8 cellular contexts compared by ENCODE assay signal in genomic region chr5:108727639-108728565, GRCh38. TPM values are rescaled to one million over a fixed set of nuclear protein-coding genes. Genes with fewer than 3 reads are reported as not detected.
DNase-seq lines count a peak whose midpoint lies in the region; ATAC-seq, FAIRE-seq and TF ChIP-seq lines count a peak whose summit lies in the region.

No MANE protein-coding gene starts in this region.

- no peaks in the 10 kb centered on the region for H3K36me3 Mint-ChIP-seq in mesothelial cell of epicardium
- no peaks in the 10 kb centered on the region for H3K36me3 Mint-ChIP-seq in stimulated activated naive B cell treated with anti-CD40 and anti-IgM and Interleukin-4, amounts not matched to agents 10 μg/mL and 1 μg/mL and 100 μg/mL, for 72 hours

- DNase-seq in D721Med (ENCODE audit: insufficient read length, low spot score) (peak; percentile 86), HS-27A (ENCODE audit: low read depth) (peak; percentile 55), NT2/D1 (ENCODE audit: low read depth, low spot score) (peak; percentile 72), activated T-cell treated with anti-CD3 and anti-CD28 coated beads for 48 hours (ENCODE audit: low read depth) (peak; percentile 28), epidermal melanocyte (ENCODE audit: insufficient read length, low spot score) (peak; percentile 74), mesothelial cell of epicardium (ENCODE audit: low spot score in 2 of 2, unreplicated experiment in 2 of 2) (peak; percentile 73 to 89)
- peak; percentile 72 for DNase-seq in stimulated activated naive B cell treated with anti-CD40 and anti-IgM and Interleukin-4, amounts not matched to agents 10 μg/mL and 1 μg/mL and 100 μg/mL, for 72 hours

- H3K27ac Mint-ChIP-seq in mesothelial cell of epicardium: peak overlapping the region; percentile 94
- peak overlapping the region; percentile 98 for H3K27ac Mint-ChIP-seq in stimulated activated naive B cell treated with anti-CD40 and anti-IgM and Interleukin-4, amounts not matched to agents 10 μg/mL and 1 μg/mL and 100 μg/mL, for 72 hours

- FAIRE-seq in D721Med (lab: Jason Lieb, UNC): no peak

- no peaks in the 10 kb centered on the region for H3K9me3 Mint-ChIP-seq in mesothelial cell of epicardium
- no peaks in the 10 kb centered on the region for H3K9me3 Mint-ChIP-seq in stimulated activated naive B cell treated with anti-CD40 and anti-IgM and Interleukin-4, amounts not matched to agents 10 μg/mL and 1 μg/mL and 100 μg/mL, for 72 hours

- H3K9ac ChIP-seq in NT2/D1 (ENCODE audit: insufficient read length, low read depth): peak overlapping the region; percentile 91

- H3K27me3 ChIP-seq in NT2/D1 (ENCODE audit: insufficient read depth, insufficient read length): no peaks in the 10 kb centered on the region

- peak overlapping the region; percentile 79 for H3K4me3 ChIP-seq in NT2/D1 (ENCODE audit: insufficient read length, low read depth)

- no peaks in the 10 kb centered on the region for H3K36me3 ChIP-seq in NT2/D1 (ENCODE audit: insufficient read depth, insufficient read length, low read length)

- TF ChIP-seq CTCF in D721Med (IDR thresholded peaks at IDR 0.05; ENCODE audit: insufficient read depth, missing control alignments) (no peak), mesothelial cell of epicardium (IDR thresholded peaks at IDR 0.05; ENCODE audit: unreplicated experiment) (no peak)

- H3K4me3 Mint-ChIP-seq in mesothelial cell of epicardium: peak overlapping the region; percentile 75
- H3K4me3 Mint-ChIP-seq in stimulated activated naive B cell treated with anti-CD40 and anti-IgM and Interleukin-4, amounts not matched to agents 10 μg/mL and 1 μg/mL and 100 μg/mL, for 72 hours: peak overlapping the region; percentile 81 to 87

- peak; percentile 70 for ATAC-seq in GM21367 (IDR thresholded peaks at IDR 0.05; ENCODE audit: unreplicated experiment)
- ATAC-seq in stimulated activated naive B cell treated with anti-CD40 and anti-IgM and Interleukin-4, amounts not matched to agents 10 μg/mL and 1 μg/mL and 100 μg/mL, for 72 hours (replicated peaks): peak; percentile 86 to 87

- peaks cover 31% of the 10 kb centered on the region for H3K4me1 Mint-ChIP-seq in mesothelial cell of epicardium
- peaks cover 26 to 47% of the 10 kb centered on the region in 2 donors for H3K4me1 Mint-ChIP-seq in stimulated activated naive B cell treated with anti-CD40 and anti-IgM and Interleukin-4, amounts not matched to agents 10 μg/mL and 1 μg/mL and 100 μg/mL, for 72 hours

- H3K4me1 ChIP-seq in NT2/D1 (ENCODE audit: insufficient read depth, insufficient read length): peaks cover 1% of the 10 kb centered on the region

- H3K9me3 ChIP-seq in NT2/D1 (ENCODE audit: insufficient read depth, low read length): no peaks in the 10 kb centered on the region

- H3K27me3 Mint-ChIP-seq in mesothelial cell of epicardium (ENCODE audit: low read depth): no peaks in the 10 kb centered on the region
- no peaks in the 10 kb centered on the region for H3K27me3 Mint-ChIP-seq in stimulated activated naive B cell treated with anti-CD40 and anti-IgM and Interleukin-4, amounts not matched to agents 10 μg/mL and 1 μg/mL and 100 μg/mL, for 72 hours

RNA-seq across cellular contexts. Expression of gene FER, which starts 19.8 kb away (rescaled TPM):
- 38.8 to 44.3 TPM (median 40.7 TPM) in 3 replicates for total RNA-seq in mesothelial cell of epicardium

Comparison
In these comparisons a context has a peak if more than half of its experiments do, and no peak if none do; other contexts are left out.
1. Peak in every context shown above with its lines: DNase-seq, ATAC-seq and H3K4me3 ChIP-seq.
2. DNase-seq: peak in every context shown above with its lines; median percentile 86 in D721Med; 81 in mesothelial cell of epicardium; 74 in epidermal melanocyte; 72 in NT2/D1; 72 in stimulated activated naive B cell treated with anti-CD40 and anti-IgM and Interleukin-4, amounts not matched to agents 10 μg/mL and 1 μg/mL and 100 μg/mL, for 72 hours; 55 in HS-27A; 28 in activated T-cell treated with anti-CD3 and anti-CD28 coated beads for 48 hours.